In genomic region chr16:70196683-70197300, GRCh38 we compare ENCODE assay signal across 10 cellular contexts. TPM values are rescaled to one million over a fixed set of nuclear protein-coding genes. Genes with fewer than 3 reads are reported as not detected.
DNase-seq lines count a peak whose midpoint lies in the region; ATAC-seq and TF ChIP-seq lines count a peak whose summit lies in the region.
"Not testable (repeated sequence)": the region's sequence is repeated elsewhere in the genome, so short reads cannot be mapped to it uniquely, and the experiment has no call there.
"Had no signal": no experiment of that assay in that cellular context is flagged by ENCODE, and none has a peak within 500 bp of the region (broad histone marks: within the 10 kb centered on the region; RNA-seq: fewer than 3 reads in every experiment).

No MANE protein-coding gene starts in this region.

- not testable (repeated sequence) for H3F3A ChIP-seq in GM23338 (replicated peaks; ENCODE audit: low read depth)

- H3K4me3 ChIP-seq in GM23338; left lung; mucosa of descending colon; thyroid gland (replicated peaks in 1 of 3): not testable (repeated sequence)

- H3K9me2 ChIP-seq in GM23338 (ENCODE audit: insufficient read depth), result not testable (repeated sequence)

- H4K20me1 ChIP-seq in GM23338 (replicated peaks; ENCODE audit: insufficient read depth), result not testable (repeated sequence)

- not testable (repeated sequence) for H3K27me3 Mint-ChIP-seq in GM23338 (ENCODE audit: insufficient read depth, low read depth, poor library complexity)

- DNase-seq in GM23338 (ENCODE audit: low spot score); foreskin keratinocyte; left cardiac atrium; left lung; mucosa of descending colon: not testable (repeated sequence)
- DNase-seq in thyroid gland, result peak; percentile 56 to 59

- not testable (repeated sequence) for TF ChIP-seq POLR2A in thyroid gland (IDR thresholded peaks at IDR 0.05)

- 20% methylated on average over 1 of the region's 12 CpGs; no CpG with 5 or more reads in 1 of the 2 donors for WGBS in thyroid gland, 2 donors

- not testable (repeated sequence) for TF ChIP-seq CTCF in GM23338 (conservative IDR thresholded peaks at IDR 0.05; ENCODE audit: low read depth in 2 of 2); foreskin keratinocyte (conservative IDR thresholded peaks at IDR 0.05); left lung (IDR thresholded peaks at IDR 0.05); mucosa of descending colon (IDR thresholded peaks at IDR 0.05); thyroid gland (IDR thresholded peaks at IDR 0.05)

- H3K4me2 ChIP-seq in GM23338, result not testable (repeated sequence)

- H3K4me1 Mint-ChIP-seq in GM23338, result not testable (repeated sequence)

- H3K36me3 ChIP-seq in GM23338 (ENCODE audit: insufficient read depth); left lung; mucosa of descending colon (ENCODE audit: low read depth); thyroid gland: not testable (repeated sequence)

- H3K9me3 ChIP-seq in left lung, mucosa of descending colon, thyroid gland: not testable (repeated sequence)

- not testable (repeated sequence) for H3K4me3 Mint-ChIP-seq in GM23338

- not testable (repeated sequence) for H3K27me3 ChIP-seq in GM23338 (ENCODE audit: insufficient read depth); foreskin keratinocyte; left lung; thyroid gland

- not testable (repeated sequence) for H3K9me3 Mint-ChIP-seq in GM23338

- not testable (repeated sequence) for H3K27ac Mint-ChIP-seq in GM23338

- H2AFZ ChIP-seq in GM23338, result not testable (repeated sequence)

- intact Hi-C loops in left cardiac atrium (cut with DNase I); left lung (cut with DNase I); mucosa of descending colon (cut with DNase I, micrococcal nuclease); thyroid gland (cut with DNase I): not testable (repeated sequence)

- H3K27ac ChIP-seq in GM23338 (ENCODE audit: low read depth); foreskin keratinocyte; left lung; thyroid gland: not testable (repeated sequence)

- not testable (repeated sequence) for H3K79me2 ChIP-seq in GM23338 (replicated peaks; ENCODE audit: insufficient read depth)

- H3K36me3 Mint-ChIP-seq in GM23338 (ENCODE audit: low read depth), result not testable (repeated sequence)

- H3K4me1 ChIP-seq in GM23338 (ENCODE audit: insufficient read depth); foreskin keratinocyte; left lung; mucosa of descending colon (ENCODE audit: low read depth); thyroid gland: not testable (repeated sequence)

- ATAC-seq in GM23338, result peak; percentile 72
- ATAC-seq in SK-N-SH treated with all-trans-retinoic acid at 6 μM for 48 hours, result peak; percentile 82
- ATAC-seq in foreskin keratinocyte, result peak; percentile 44
- peak; percentile 55 to 76 for ATAC-seq in left cardiac atrium
- ATAC-seq in left lung, result peak; percentile 91
- ATAC-seq in mucosa of descending colon, result peak; percentile 58

RNA-seq across cellular contexts. Expression of gene CLEC18C, which starts 23.2 kb away (rescaled TPM):
- not detected in 2 replicates for total RNA-seq in GM23338 (2014; rRNA removed; shearing (Covaris generic))
- polyA plus RNA-seq in GM23338 (2016; fragmentation: Nextera tagmentation; extraction: Ambion mirVana), result 0.06 and 0.16 TPM in 2 replicates
- total RNA-seq in foreskin keratinocyte, result 0.07 TPM in 1 of 2 replicates, not detected in the other
- 0.02 TPM in 1 of 2 replicates, not detected in the other for polyA plus RNA-seq in foreskin keratinocyte
- under 1 TPM; 0.24 to 0.73 TPM for total RNA-seq in left cardiac atrium
- total RNA-seq in left lung, result under 1 TPM in 1 of 2 donors, not detected in 1; 0.15 TPM
- total RNA-seq in mucosa of descending colon, result under 1 TPM; 0.61 to 0.87 (median 0.70) TPM
- under 1 TPM in 2 of 4 donors, not detected in 2; 0.22 to 0.81 TPM for total RNA-seq in thyroid gland
- total RNA-seq: H4, M059J had no signal
- polyA plus RNA-seq: AG04450 had no signal

RNA-seq across cellular contexts. Expression of gene EXOSC6, which starts 54.9 kb away (rescaled TPM):
- total RNA-seq in GM23338 (2014; rRNA removed; shearing (Covaris generic)), result 27.8 and 28.2 TPM in 2 replicates
- polyA plus RNA-seq in GM23338 (2016; fragmentation: Nextera tagmentation; extraction: Ambion mirVana) (13.7 and 14.4 TPM in 2 replicates), foreskin keratinocyte (8.6 and 9.3 TPM in 2 replicates)
- total RNA-seq in foreskin keratinocyte (15.0 and 16.6 TPM in 2 replicates), left cardiac atrium (10 to 100 TPM; 12.6 to 18.8 TPM), left lung (10 to 100 TPM; 17.9 to 29.0 TPM), mucosa of descending colon (10 to 100 TPM; 14.7 to 29.3 (median 19.4) TPM), thyroid gland (10 to 100 TPM; 22.5 to 47.7 (median 24.3) TPM)
